13 cellular contexts compared by ENCODE assay signal in genomic region chr12:65879878-65880277, GRCh38. TPM values are rescaled to one million over a fixed set of nuclear protein-coding genes. Genes with fewer than 3 reads are reported as not detected.
A peak's percentile ranks its signal among the peaks of the same experiment; 100 is the strongest.
DNase-seq lines count a peak whose midpoint lies in the region; ATAC-seq and TF ChIP-seq lines count a peak whose summit lies in the region.
"Had no signal": no experiment of that assay in that cellular context is flagged by ENCODE, and none has a peak within 500 bp of the region (broad histone marks: within the 10 kb centered on the region; RNA-seq: fewer than 3 reads in every experiment).

No MANE protein-coding gene starts in this region.

- BruUV-seq in IMR-90 (replicated peaks; lab: Mats Ljungman, UMichigan) (no TSS peak), OCI-LY7 (replicated peaks; lab: Mats Ljungman, UMichigan) (no TSS peak)

- H3K4me1 ChIP-seq in IMR-90 (ENCODE audit: control insufficient read depth, insufficient read depth, low read length) (peaks cover 31% of the 10 kb centered on the region), gastroesophageal sphincter (peaks cover 6 to 33% (median 10%) of the 10 kb centered on the region in 3 donors), OCI-LY7 (ENCODE audit: insufficient read depth, low read length, poor library complexity, severe bottlenecking) (no peaks in the 10 kb centered on the region)

- CTCF ChIA-PET in IMR-90 (lab: Yijun Ruan, JAX) (no interaction called here), OCI-LY7 (lab: Charles Lee; ENCODE audit: unreplicated experiment) (no interaction called here)

- no peak overlapping the region for H3K9ac ChIP-seq in IMR-90 (ENCODE audit: low read depth, low read length)

- TF ChIP-seq RAD21 in IMR-90 (IDR thresholded peaks at IDR 0.05; ENCODE audit: low read length) = no peak

- peaks cover 28% of the 10 kb centered on the region for H3K9me1 ChIP-seq in IMR-90 (ENCODE audit: insufficient read depth, low read length)

- H2BK20ac ChIP-seq in IMR-90 (ENCODE audit: low read depth, low read length) = no peak overlapping the region

- no peak overlapping the region for H2AK5ac ChIP-seq in IMR-90 (ENCODE audit: low read depth, low read length)

- TF ChIP-seq CTCF in IMR-90 (conservative IDR thresholded peaks at IDR 0.05; ENCODE audit: low read depth, low read length) (no peak), gastroesophageal sphincter (IDR thresholded peaks at IDR 0.05) (no peak), OCI-LY7 (conservative IDR thresholded peaks at IDR 0.05; ENCODE audit: low read length) (no peak)

- in situ Hi-C loops in IMR-90 (cut with MboI; ENCODE audit: low sequenced_read_pairs) = no loop called here

- no peak overlapping the region for H4K91ac ChIP-seq in IMR-90 (ENCODE audit: insufficient read depth, low read depth, low read length)

- peaks cover 31 to 77% of the 10 kb centered on the region in 2 experiments for H3K79me1 ChIP-seq in IMR-90 (ENCODE audit: low read depth in 1 of 2, low read length in 2 of 2)

- H3K56ac ChIP-seq in IMR-90 (ENCODE audit: extremely low read depth, insufficient read depth, low read length) = no peak overlapping the region

- H2AFZ ChIP-seq in IMR-90 (replicated peaks; ENCODE audit: low read length, poor library complexity) (no peak overlapping the region), OCI-LY7 (ENCODE audit: low read length) (no peak overlapping the region)

- H4K8ac ChIP-seq in IMR-90 (ENCODE audit: low read depth in 2 of 2, low read length in 2 of 2) = no peak overlapping the region

- POLR2A ChIA-PET in IMR-90 (lab: Charles Lee; ENCODE audit: unreplicated experiment) = no interaction called here
- POLR2A ChIA-PET in OCI-LY7 (lab: Charles Lee) = no interaction called here

- no peak overlapping the region for H3K23ac ChIP-seq in IMR-90 (ENCODE audit: low read depth, low read length)

- H3K14ac ChIP-seq in IMR-90 (replicated peaks; ENCODE audit: low read depth, low read length) = no peak overlapping the region

- intact Hi-C loops in IMR-90 (cut with micrococcal nuclease) = loop anchor here (1.0 to 5.0 kb wide), 6 partner anchors 55 to 568 kb away; partner anchors contain the start of gene HMGA2
- intact Hi-C loops in OCI-LY7 (cut with micrococcal nuclease; ENCODE audit: unreplicated experiment) = no loop called here

- H3K9me3 ChIP-seq in IMR-90 (ENCODE audit: control insufficient read depth, insufficient read depth, low read length) (no peaks in the 10 kb centered on the region), gastroesophageal sphincter (no peaks in the 10 kb centered on the region), OCI-LY7 (ENCODE audit: low read length) (no peaks in the 10 kb centered on the region)
- H3K9me3 ChIP-seq: BLaER1 treated with 17β-estradiol and CSF1 and Interleukin-3, amounts not matched to agents 10 nM and 100 nM had no signal

- no peak overlapping the region for H3K4ac ChIP-seq in IMR-90 (ENCODE audit: low read depth, low read length)

- H2BK120ac ChIP-seq in IMR-90 (ENCODE audit: low read depth, low read length) = no peak overlapping the region

- no peak overlapping the region for H4K5ac ChIP-seq in IMR-90 (ENCODE audit: low read depth, low read length)

- no peaks in the 10 kb centered on the region for H3K27me3 ChIP-seq in IMR-90 (ENCODE audit: control insufficient read depth, insufficient read depth, low read length)
- H3K27me3 ChIP-seq in gastroesophageal sphincter = no peaks in the 10 kb centered on the region

- H4K20me1 ChIP-seq in IMR-90 (ENCODE audit: insufficient read depth, low read length) = peaks cover 83% of the 10 kb centered on the region
- no peaks in the 10 kb centered on the region for H4K20me1 ChIP-seq in OCI-LY7 (ENCODE audit: insufficient read depth, low read length)
- H4K20me1 ChIP-seq: BLaER1 treated with 17β-estradiol and CSF1 and Interleukin-3, amounts not matched to agents 10 nM and 100 nM had no signal

- H3K4me3 ChIP-seq in IMR-90 (ENCODE audit: insufficient read depth, low read depth, low read length) = no peak overlapping the region
- H3K4me3 ChIP-seq in gastroesophageal sphincter = no peak overlapping the region
- H3K4me3 ChIP-seq in OCI-LY7 (ENCODE audit: low read depth, low read length, poor library complexity, severe bottlenecking) = no peak overlapping the region

- no peak for TF ChIP-seq EP300 in gastroesophageal sphincter (IDR thresholded peaks at IDR 0.05)

- H3K4me2 ChIP-seq in IMR-90 (ENCODE audit: low read depth, low read length) (peak overlapping the region; percentile 46; the same call in 1 of the 2 replicates), OCI-LY7 (ENCODE audit: low read length) (no peak overlapping the region)

- no peak overlapping the region for H2AK9ac ChIP-seq in IMR-90 (replicated peaks; ENCODE audit: low read depth, low read length, poor library complexity)

- no peak overlapping the region for H2BK15ac ChIP-seq in IMR-90 (ENCODE audit: low read depth, low read length)

- H3K9me2 ChIP-seq in OCI-LY7 (ENCODE audit: insufficient read depth, low read length) = no peaks in the 10 kb centered on the region

- no CpG with 5 or more reads among the region's 3 CpGs for WGBS in IMR-90 (ENCODE audit: extremely low coverage in 2 of 2, insufficient read length in 1 of 2), 2 experiments
- WGBS in gastroesophageal sphincter (ENCODE audit: low coverage in 1 of 2), 2 donors = 10 to 24% methylated on average over 3 of the region's 3 CpGs

- no peaks in the 10 kb centered on the region for H3K79me2 ChIP-seq in OCI-LY7 (ENCODE audit: insufficient read depth, low read depth, low read length)

- DNase-seq in AG08396 (ENCODE audit: low spot score) (peak; percentile 39), IMR-90 (peak; percentile 88), brain pericyte (ENCODE audit: low read depth, low spot score) (peak; percentile 76), left kidney (ENCODE audit: low read depth, low spot score) (peak; percentile 76), COLO829 (ENCODE audit: low spot score) (no peak), OCI-LY7 (ENCODE audit: low spot score) (no peak)
- DNase-seq in activated CD8-positive, alpha-beta memory T cell treated with anti-CD3 and anti-CD28 coated beads, Interleukin-2, amount 50 U/mL, for 48 hours = no peak
- DNase-seq: activated naive CD4-positive, alpha-beta T cell; islet precursor cell; KBM-7; nucleus accumbens had no signal

- H2BK5ac ChIP-seq in IMR-90 (ENCODE audit: low read depth, low read length, poor library complexity, severe bottlenecking) = peak overlapping the region; percentile 31

- H3K36me3 ChIP-seq in IMR-90 (ENCODE audit: control insufficient read depth, insufficient read depth, low read length) (no peaks in the 10 kb centered on the region; the same call in 1 of the 2 replicates), gastroesophageal sphincter (no peaks in the 10 kb centered on the region), OCI-LY7 (ENCODE audit: insufficient read depth, low read length) (no peaks in the 10 kb centered on the region)
- H3K36me3 ChIP-seq: BLaER1 treated with 17β-estradiol and CSF1 and Interleukin-3, amounts not matched to agents 10 nM and 100 nM had no signal

- peak; percentile 55 for ATAC-seq in IMR-90 (ENCODE audit: low read depth)
- no peak for ATAC-seq in gastroesophageal sphincter

- TF ChIP-seq POLR2A in IMR-90 (IDR thresholded peaks at IDR 0.05; ENCODE audit: low read depth, low read length) = no peak
- TF ChIP-seq POLR2A in gastroesophageal sphincter (IDR thresholded peaks at IDR 0.05) = no peak

- no peak overlapping the region for H3K27ac ChIP-seq in IMR-90 (ENCODE audit: insufficient read depth, low read length)
- no peak overlapping the region for H3K27ac ChIP-seq in gastroesophageal sphincter
- no peak overlapping the region for H3K27ac ChIP-seq in OCI-LY7 (ENCODE audit: low read depth, low read length, poor library complexity, severe bottlenecking)

- H3K18ac ChIP-seq in IMR-90 (ENCODE audit: low read depth, low read length) = no peak overlapping the region

- dilution Hi-C loops in IMR-90 (cut with HindIII; ENCODE audit: low sequenced_read_pairs, unreplicated experiment) = no loop called here

TF ChIP-seq in IMR-90, 13 proteins besides CTCF, POLR2A, EP300 and RAD21:
- TF ChIP-seq MAFK (IDR thresholded peaks at IDR 0.05; ENCODE audit: low read depth, low read length) = peak; percentile 64
- TF ChIP-seq, protein P1, sequence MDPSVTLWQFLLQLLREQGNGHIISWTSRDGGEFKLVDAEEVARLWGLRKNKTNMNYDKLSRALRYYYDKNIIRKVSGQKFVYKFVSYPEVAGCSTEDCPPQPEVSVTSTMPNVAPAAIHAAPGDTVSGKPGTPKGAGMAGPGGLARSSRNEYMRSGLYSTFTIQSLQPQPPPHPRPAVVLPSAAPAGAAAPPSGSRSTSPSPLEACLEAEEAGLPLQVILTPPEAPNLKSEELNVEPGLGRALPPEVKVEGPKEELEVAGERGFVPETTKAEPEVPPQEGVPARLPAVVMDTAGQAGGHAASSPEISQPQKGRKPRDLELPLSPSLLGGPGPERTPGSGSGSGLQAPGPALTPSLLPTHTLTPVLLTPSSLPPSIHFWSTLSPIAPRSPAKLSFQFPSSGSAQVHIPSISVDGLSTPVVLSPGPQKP (IDR thresholded peaks at IDR 0.05; ENCODE audit: borderline replicate concordance, low read depth, low read length) = no peak
- TF ChIP-seq BHLHE40 (IDR thresholded peaks at IDR 0.05; ENCODE audit: low read depth, low read length) = peak; percentile 80; the same call in 1 of the 2 replicates
- 0 out of 2 replicates have a peak, but pooled peaks have one; percentile 4 for TF ChIP-seq CEBPB (IDR thresholded peaks at IDR 0.05; ENCODE audit: low read depth, low read length)

RNA-seq across cellular contexts. Expression of gene HMGA2, which starts 55.6 kb away (rescaled TPM):
- total RNA-seq in IMR-90 (2012; rRNA removed) (72.4 and 130 TPM in 2 replicates), gastroesophageal sphincter (under 1 TPM; 0.02 to 0.16 (median 0.14) TPM), OCI-LY7 (2022) (not detected in 2 replicates)
- 108 and 119 TPM in 2 replicates for polyA plus RNA-seq in IMR-90 (2012; rRNA removed)
- polyA plus RNA-seq in IMR-90 (2012; cell fraction: cytosol; rRNA removed) = 84.5 and 106 TPM in 2 replicates
- 141 and 145 TPM in 2 replicates for polyA plus RNA-seq in IMR-90 (2012; cell fraction: nucleus; rRNA removed; ENCODE audit: low replicate concordance)
- total RNA-seq in OCI-LY7 (2014; rRNA removed; shearing (Covaris generic)) = not detected in 2 replicates

Comparison
In these comparisons a context has a peak if more than half of its experiments do, and no peak if none do; other contexts are left out.
1. DNase-seq: peak in AG08396 (single experiment), IMR-90 (single experiment), brain pericyte (single experiment) and left kidney (single experiment); none in activated CD8-positive, alpha-beta memory T cell treated with anti-CD3 and anti-CD28 coated beads, Interleukin-2, amount 50 U/mL, for 48 hours (single experiment), COLO829 (single experiment) and OCI-LY7 (single experiment).
2. RNA of gene HMGA2, which starts 55.6 kb away (total RNA-seq): 72.4 to 130 TPM in IMR-90; 0.02 to 0.16 TPM in gastroesophageal sphincter and not detected in OCI-LY7; every median in the first group is over 10 times any median in the second.